ENCODE assay signal across 8 cellular contexts in the genomic region with DNA sequence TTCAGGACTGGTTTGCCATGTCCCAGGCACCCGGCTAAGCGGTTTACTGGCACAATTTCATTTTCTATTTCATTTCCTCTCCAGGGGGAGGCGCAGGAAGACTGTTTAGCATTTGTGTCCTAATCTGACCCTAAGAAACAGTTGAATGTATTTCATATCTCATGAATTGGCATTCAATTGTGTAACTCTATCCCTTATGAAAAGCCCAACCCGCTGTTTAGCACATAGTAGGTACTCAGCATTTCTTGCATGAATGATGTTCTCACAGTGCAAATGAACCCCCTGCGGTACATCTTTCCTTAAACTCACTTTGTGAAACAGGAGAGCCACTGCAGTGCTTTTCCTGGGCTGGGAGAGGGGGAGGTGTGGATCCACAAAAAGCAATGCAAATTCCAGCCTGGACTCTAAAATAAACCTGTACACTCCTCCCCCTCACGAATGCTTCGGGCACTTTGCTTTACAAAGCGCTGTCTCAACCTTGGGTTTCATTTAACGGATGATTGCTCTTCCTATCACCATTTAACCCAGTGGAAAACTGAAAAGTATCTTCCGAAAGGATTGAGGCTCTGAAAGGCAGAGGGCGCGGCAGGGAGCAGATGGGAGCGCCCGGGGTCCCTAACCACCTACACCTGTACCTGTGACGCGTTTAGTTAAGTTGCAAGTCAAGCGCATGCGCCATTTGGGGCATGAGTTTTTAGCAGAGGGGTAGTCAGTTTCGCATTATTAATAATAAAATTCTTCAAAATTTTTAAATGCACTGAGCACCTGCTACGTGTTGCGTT. TPM values are rescaled to one million over a fixed set of nuclear protein-coding genes. Genes with fewer than 3 reads are reported as not detected.
DNase-seq lines count a peak whose midpoint lies in the region; FAIRE-seq and TF ChIP-seq lines count a peak whose summit lies in the region.

No MANE protein-coding gene starts in this region.

- TF ChIP-seq POLR2A in endothelial cell of umbilical vein (IDR thresholded peaks at IDR 0.05; ENCODE audit: low read depth, low read length) = no peak

- H3K4me3 ChIP-seq in endothelial cell of umbilical vein (replicated peaks in 1 of 3; ENCODE audit: insufficient read depth in 1 of 3, low read depth in 1 of 3, low read length in 3 of 3) = peak overlapping the region in 2 of 3 experiments; percentile 63 to 98

- DNase-seq in C1 segment of cervical spinal cord (lab: John Stamatoyannopoulos, UW) = peak in 8 of 14 donors; percentile 36 to 84 (median 52)
- peak; percentile 33 for DNase-seq in HEK293T (ENCODE audit: extremely low spot score)
- DNase-seq in NCI-H510A treated with DMSO at 0.1 percent for 48 hours (lab: John Stamatoyannopoulos, UW) = peak; percentile 94
- DNase-seq in activated CD4-positive, alpha-beta T cell treated with anti-CD3 and anti-CD28 coated beads, Interleukin-2, amount 50 U/mL, for 1 hour = peak; percentile 53
- DNase-seq in endothelial cell of umbilical vein (ENCODE audit: low read depth, low spot score) = peak; percentile 82
- DNase-seq in midbrain (lab: John Stamatoyannopoulos, UW) = peak; percentile 86
- DNase-seq in GM19238 (ENCODE audit: insufficient read length, low spot score) = no peak

- no peaks in the 10 kb centered on the region for H3K9me3 ChIP-seq in endothelial cell of umbilical vein (replicated peaks; ENCODE audit: control insufficient read depth, insufficient read depth, low read length)

- H2AFZ ChIP-seq in endothelial cell of umbilical vein (ENCODE audit: low read depth, low read length) = peak overlapping the region; percentile 26

- H3K4me2 ChIP-seq in endothelial cell of umbilical vein (ENCODE audit: insufficient read depth, low read length) = peak overlapping the region; percentile 86

- peaks cover 31% of the 10 kb centered on the region for H3K4me1 ChIP-seq in endothelial cell of umbilical vein (ENCODE audit: control insufficient read depth, extremely low read depth, insufficient read depth, low read length)

- H4K20me1 ChIP-seq in endothelial cell of umbilical vein (replicated peaks; ENCODE audit: control insufficient read depth, extremely low read depth, insufficient read depth, low read length) = no peaks in the 10 kb centered on the region

- peak; percentile 31 to 33 for TF ChIP-seq CTCF in endothelial cell of umbilical vein (IDR thresholded peaks at IDR 0.05; ENCODE audit: extremely low read depth in 1 of 2, insufficient read depth in 1 of 2, low read depth in 1 of 2, low read length in 2 of 2)

- POLR2A ChIA-PET in HEK293T (lab: Yijun Ruan, JAX) (interaction anchor here (0.8 to 4.2 kb wide), 11 partner anchors 10 to 224 kb away, joined by 3 to 39 read pairs (median 7); a partner anchor contains a TSS), endothelial cell of umbilical vein (lab: Charles Lee) (interaction anchor here (5.3 kb wide), 1 partner anchor 17 kb away, joined by 82 read pairs; a partner anchor contains a TSS)

- peaks cover 22 to 26% of the 10 kb centered on the region in 2 experiments for H3K36me3 ChIP-seq in endothelial cell of umbilical vein (ENCODE audit: control insufficient read depth in 2 of 2, extremely low read depth in 1 of 2, insufficient read depth in 2 of 2, low read length in 2 of 2)

- no peak overlapping the region for H3K9ac ChIP-seq in endothelial cell of umbilical vein (replicated peaks; ENCODE audit: extremely low read depth, insufficient read depth, low read length)

- CTCF ChIA-PET in HEK293T (lab: Yijun Ruan, JAX) (interaction anchor here (1.0 to 1.5 kb wide), 4 partner anchors 14 to 216 kb away, joined by 3 to 4 read pairs (median 3); no protein-coding TSS in a partner anchor), endothelial cell of umbilical vein (lab: Charles Lee) (interaction anchor here (1.4 to 2.5 kb wide), 5 partner anchors 21 to 215 kb away, joined by 3 to 28 read pairs (median 9); a partner anchor contains a TSS)

- intact Hi-C loops in endothelial cell of umbilical vein (cut with micrococcal nuclease) = loop anchor here (1.0 to 5.0 kb wide), 3 partner anchors 81 to 218 kb away; a partner anchor contains a TSS

- H3K9me1 ChIP-seq in endothelial cell of umbilical vein (replicated peaks; ENCODE audit: control insufficient read depth, extremely low read depth, insufficient read depth, low read length) = no peaks in the 10 kb centered on the region

- dilution Hi-C loops in endothelial cell of umbilical vein (cut with MboI; ENCODE audit: extremely low pct_ligation_motif_present, low sequenced_read_pairs) = no loop called here

- no peaks in the 10 kb centered on the region for H3K27me3 ChIP-seq in endothelial cell of umbilical vein (ENCODE audit: control insufficient read depth in 2 of 2, insufficient read depth in 2 of 2, low read length in 2 of 2)

- BruUV-seq in endothelial cell of umbilical vein (replicated peaks; lab: Mats Ljungman, UMichigan) = no TSS peak

- H3K79me2 ChIP-seq in endothelial cell of umbilical vein (ENCODE audit: control insufficient read depth, insufficient read depth, low read length) = peaks cover 38% of the 10 kb centered on the region

- FAIRE-seq in endothelial cell of umbilical vein (lab: Jason Lieb, UNC) = peak; percentile 78

- H3K27ac ChIP-seq in endothelial cell of umbilical vein (ENCODE audit: insufficient read depth, low read depth, low read length) = no peak overlapping the region
- peak overlapping the region; percentile 4 for H3K27ac ChIP-seq in temporal lobe (ENCODE audit: low read depth, low read length)

TF ChIP-seq in HEK293T, 16 proteins besides CTCF, POLR2A, EP300 and RAD21 (continues in another document):
- TF ChIP-seq FOXK2 (IDR thresholded peaks at IDR 0.05) = no peak
- no peak for TF ChIP-seq TARDBP (IDR thresholded peaks at IDR 0.05)
- no peak for TF ChIP-seq ARNT (IDR thresholded peaks at IDR 0.05)
- no peak for TF ChIP-seq HDGF (IDR thresholded peaks at IDR 0.05; ENCODE audit: borderline replicate concordance)
- TF ChIP-seq FOXA1 (IDR thresholded peaks at IDR 0.05) = no peak
- TF ChIP-seq ELF4 (IDR thresholded peaks at IDR 0.05) = no peak
- no peak for TF ChIP-seq SP1 (IDR thresholded peaks at IDR 0.05)
- TF ChIP-seq LEF1 (IDR thresholded peaks at IDR 0.05; ENCODE audit: borderline replicate concordance) = no peak; the same call in 1 of the 2 replicates
- no peak for TF ChIP-seq BHLHE40 (IDR thresholded peaks at IDR 0.05; ENCODE audit: borderline replicate concordance)
- TF ChIP-seq CTBP1 (IDR thresholded peaks at IDR 0.05; ENCODE audit: borderline replicate concordance) = no peak

TF ChIP-seq in endothelial cell of umbilical vein, 7 proteins besides CTCF, POLR2A, EP300 and RAD21 (continues in another document):
- TF ChIP-seq MYC (IDR thresholded peaks at IDR 0.05; ENCODE audit: low read depth, low read length) (no peak), FOS (IDR thresholded peaks at IDR 0.05; ENCODE audit: borderline replicate concordance, insufficient read depth, low read length) (no peak), JUN (IDR thresholded peaks at IDR 0.05; ENCODE audit: borderline replicate concordance, insufficient read depth, insufficient read length, low read depth) (no peak), POLR2AphosphoS5 (IDR thresholded peaks at IDR 0.05; ENCODE audit: insufficient read depth, low read depth, low read length) (no peak)
- TF ChIP-seq, protein P1, sequence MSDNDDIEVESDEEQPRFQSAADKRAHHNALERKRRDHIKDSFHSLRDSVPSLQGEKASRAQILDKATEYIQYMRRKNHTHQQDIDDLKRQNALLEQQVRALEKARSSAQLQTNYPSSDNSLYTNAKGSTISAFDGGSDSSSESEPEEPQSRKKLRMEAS (IDR thresholded peaks at IDR 0.05; ENCODE audit: insufficient read depth, insufficient read length) = no peak

RNA-seq across cellular contexts. Expression of a gene that starts 1.2 kb away (rescaled TPM):
- 2,318 and 2,351 TPM in 2 replicates for total RNA-seq in endothelial cell of umbilical vein
- 1,496 and 1,538 TPM in 2 replicates for polyA plus RNA-seq in endothelial cell of umbilical vein
- polyA plus RNA-seq in endothelial cell of umbilical vein (2011; cell fraction: cytosol; rRNA removed) = 1,233 and 1,709 TPM in 2 replicates
- 673 and 729 TPM in 2 replicates for polyA plus RNA-seq in endothelial cell of umbilical vein (2011; cell fraction: nucleus; rRNA removed)
- 2,769 and 3,429 TPM in 2 replicates for polyA plus RNA-seq in endothelial cell of umbilical vein (2012)
- 1,311 and 1,583 TPM in 2 replicates for polyA minus RNA-seq in endothelial cell of umbilical vein
- polyA minus RNA-seq in endothelial cell of umbilical vein (2011; cell fraction: cytosol; rRNA and poly(A)+ RNA removed) = 1,714 TPM
- polyA minus RNA-seq in endothelial cell of umbilical vein (2011; cell fraction: nucleus; rRNA and poly(A)+ RNA removed) = 301 and 535 TPM in 2 replicates
- 1,871 TPM for total RNA-seq in temporal lobe

RNA-seq across cellular contexts. Expression of a gene that starts 15.6 kb away (rescaled TPM):
- total RNA-seq in endothelial cell of umbilical vein = 157 and 170 TPM in 2 replicates
- polyA plus RNA-seq in endothelial cell of umbilical vein = 175 and 176 TPM in 2 replicates
- polyA plus RNA-seq in endothelial cell of umbilical vein (2011; cell fraction: cytosol; rRNA removed) = 157 and 188 TPM in 2 replicates
- polyA plus RNA-seq in endothelial cell of umbilical vein (2011; cell fraction: nucleus; rRNA removed) = 286 and 301 TPM in 2 replicates
- 128 and 197 TPM in 2 replicates for polyA plus RNA-seq in endothelial cell of umbilical vein (2012)
- polyA minus RNA-seq in endothelial cell of umbilical vein = 126 and 148 TPM in 2 replicates
- polyA minus RNA-seq in endothelial cell of umbilical vein (2011; cell fraction: cytosol; rRNA and poly(A)+ RNA removed) = 31.7 TPM
- 148 and 217 TPM in 2 replicates for polyA minus RNA-seq in endothelial cell of umbilical vein (2011; cell fraction: nucleus; rRNA and poly(A)+ RNA removed)
- total RNA-seq in temporal lobe = 48.7 TPM

RNA-seq across cellular contexts. Expression of a gene that starts 21.1 kb away (rescaled TPM):
- total RNA-seq in endothelial cell of umbilical vein = 46.2 and 47.2 TPM in 2 replicates
- 23.6 and 26.2 TPM in 2 replicates for polyA plus RNA-seq in endothelial cell of umbilical vein
- 15.6 and 16.7 TPM in 2 replicates for polyA plus RNA-seq in endothelial cell of umbilical vein (2011; cell fraction: cytosol; rRNA removed)
- 21.2 and 24.9 TPM in 2 replicates for polyA plus RNA-seq in endothelial cell of umbilical vein (2011; cell fraction: nucleus; rRNA removed)
- polyA plus RNA-seq in endothelial cell of umbilical vein (2012) = 30.3 and 39.4 TPM in 2 replicates
- 18.0 and 24.4 TPM in 2 replicates for polyA minus RNA-seq in endothelial cell of umbilical vein
- polyA minus RNA-seq in endothelial cell of umbilical vein (2011; cell fraction: cytosol; rRNA and poly(A)+ RNA removed) = 6.8 TPM
- 22.9 and 35.4 TPM in 2 replicates for polyA minus RNA-seq in endothelial cell of umbilical vein (2011; cell fraction: nucleus; rRNA and poly(A)+ RNA removed)
- total RNA-seq in temporal lobe = 12.8 TPM

RNA-seq across cellular contexts. Expression of a gene that starts 53.6 kb away (rescaled TPM):
- total RNA-seq in endothelial cell of umbilical vein = not detected in 2 replicates
- polyA plus RNA-seq in endothelial cell of umbilical vein = not detected in 2 replicates
- not detected in 2 replicates for polyA plus RNA-seq in endothelial cell of umbilical vein (2011; cell fraction: cytosol; rRNA removed)
- not detected in 2 replicates for polyA plus RNA-seq in endothelial cell of umbilical vein (2011; cell fraction: nucleus; rRNA removed)
- not detected in 2 replicates for polyA plus RNA-seq in endothelial cell of umbilical vein (2012)
- not detected in 2 replicates for polyA minus RNA-seq in endothelial cell of umbilical vein
- polyA minus RNA-seq in endothelial cell of umbilical vein (2011; cell fraction: cytosol; rRNA and poly(A)+ RNA removed) = not detected
- polyA minus RNA-seq in endothelial cell of umbilical vein (2011; cell fraction: nucleus; rRNA and poly(A)+ RNA removed) = not detected in 2 replicates
- total RNA-seq in temporal lobe = not detected
